8 cellular contexts compared by ENCODE assay signal in the genomic region with DNA sequence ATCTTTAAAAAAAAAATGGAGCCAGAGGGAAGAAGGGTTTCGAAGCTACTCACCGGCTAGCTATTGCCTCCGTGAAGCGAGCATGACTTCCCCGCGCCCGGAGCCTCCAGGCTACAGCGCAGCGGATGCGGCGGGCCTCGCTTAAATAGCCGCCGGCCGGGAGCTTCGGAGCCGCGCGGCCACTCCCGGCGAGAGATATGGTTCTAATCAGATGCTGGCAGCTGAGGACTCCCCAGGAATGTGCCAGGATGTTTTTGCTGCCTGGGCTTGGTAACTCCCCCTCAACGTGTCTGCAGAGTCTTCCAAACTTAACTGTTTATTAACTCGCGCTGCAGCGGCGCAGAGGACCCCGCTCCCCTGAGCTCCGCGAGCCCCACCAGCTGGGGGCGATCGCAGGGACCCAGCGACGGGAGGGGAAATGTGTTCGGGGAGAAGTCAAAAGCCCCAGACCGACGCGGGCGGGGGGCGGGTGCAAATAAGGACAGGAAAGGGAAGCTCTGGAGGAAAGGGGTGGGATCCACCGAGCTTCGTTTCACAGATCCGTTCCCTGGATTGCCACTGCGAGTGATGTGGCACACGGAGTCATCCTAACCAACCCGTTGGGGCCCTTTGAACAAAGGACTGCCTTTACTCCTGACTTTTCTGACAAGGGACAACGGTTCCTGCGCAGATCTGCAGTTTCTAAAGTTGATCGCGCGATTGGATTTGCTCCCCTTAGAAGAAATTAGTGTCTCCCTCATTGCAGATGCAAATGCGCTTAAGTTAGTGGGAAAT. TPM values are rescaled to one million over a fixed set of nuclear protein-coding genes. Genes with fewer than 3 reads are reported as not detected.
A peak's percentile ranks its signal among the peaks of the same experiment; 100 is the strongest.
DNase-seq lines count a peak whose midpoint lies in the region; ATAC-seq and TF ChIP-seq lines count a peak whose summit lies in the region.

A gene (minus strand): TSS at position 230 of the 774 bp plus-strand sequence. CDS start 30,660 bp downstream, outside the sequence.

- H3K36me3 ChIP-seq in GM23248 (ENCODE audit: low read depth) = peaks cover 21% of the 10 kb centered on the region; the same call in 1 of the 2 replicates
- no peaks in the 10 kb centered on the region for H3K36me3 ChIP-seq in PC-3 (ENCODE audit: low read depth, low read length)

- H3K4me3 ChIP-seq in GM23248 (peak within 1 kb of the TSS; percentile 98), PC-3 (ENCODE audit: low read length) (peak within 1 kb of the TSS; percentile 87), fibroblast of mammary gland (ENCODE audit: control insufficient read depth, low read depth, low read length) (peak within 1 kb of the TSS; percentile 95)

- DNase-seq in AG08396 (ENCODE audit: low spot score) (peak; percentile 83), GM23248 (peak; percentile 97), PC-3 (peak; percentile 94), activated gamma-delta T cell (lab: John Stamatoyannopoulos, UW) (peak; percentile 22), fibroblast of mammary gland (ENCODE audit: low read depth) (peak; percentile 96), myocyte (ENCODE audit: low read depth) (peak; percentile 99), NCI-H524 treated with DMSO at 0.1 percent for 48 hours (lab: John Stamatoyannopoulos, UW) (no peak)
- DNase-seq in stimulated activated naive CD4-positive, alpha-beta T cell (lab: John Stamatoyannopoulos, UW) = peak in 4 of 6 experiments; percentile 5 to 29 (median 20)

- POLR2A ChIA-PET in PC-3 (lab: Charles Lee; ENCODE audit: unreplicated experiment) = interaction anchor here (0.6 to 0.7 kb wide), 6 partner anchors 14 to 1260 kb away, joined by 3 to 4 read pairs (median 4); no protein-coding TSS in a partner anchor

- H3F3A ChIP-seq in GM23248 (ENCODE audit: insufficient read depth) = peaks cover 69% of the 10 kb centered on the region
- H3F3A ChIP-seq in PC-3 (ENCODE audit: low read length, unreplicated experiment) = peaks cover 4% of the 10 kb centered on the region

- intact Hi-C loops in PC-3 (cut with micrococcal nuclease) = loop anchor here (1.0 to 5.0 kb wide), 5 partner anchors 14 to 122 kb away; no protein-coding TSS in a partner anchor

- H3K9ac ChIP-seq in GM23248 (peak within 1 kb of the TSS; percentile 98), PC-3 (ENCODE audit: low read length) (peak within 1 kb of the TSS; percentile 64)

- H4K20me1 ChIP-seq in GM23248 (ENCODE audit: insufficient read depth) (peaks cover 6% of the 10 kb centered on the region; the same call in 1 of the 2 replicates), PC-3 (ENCODE audit: low read length) (no peaks in the 10 kb centered on the region)

- H3K27me3 ChIP-seq in GM23248 (replicated peaks; ENCODE audit: insufficient read depth) = no peaks in the 10 kb centered on the region
- no peaks in the 10 kb centered on the region for H3K27me3 ChIP-seq in PC-3 (ENCODE audit: low read length)

- peak; percentile 81 for TF ChIP-seq CTCF in PC-3 (conservative IDR thresholded peaks at IDR 0.05; ENCODE audit: low read depth, low read length)
- TF ChIP-seq CTCF in fibroblast of mammary gland (conservative IDR thresholded peaks at IDR 0.05; ENCODE audit: control insufficient read depth, insufficient read depth, low read depth, low read length) = peak; percentile 51

- H3K9me3 ChIP-seq in GM23248 (ENCODE audit: low read depth) (no peaks in the 10 kb centered on the region), PC-3 (ENCODE audit: low read length) (no peaks in the 10 kb centered on the region)

- in situ Hi-C loops in GM23248 (cut with MboI) = no loop called here

- H2AFZ ChIP-seq in GM23248 (peak within 1 kb of the TSS; percentile 79), PC-3 (ENCODE audit: low read length) (peak within 1 kb of the TSS; percentile 94)

- H3K9me2 ChIP-seq in GM23248 (ENCODE audit: insufficient read depth) (no peaks in the 10 kb centered on the region), PC-3 (replicated peaks; ENCODE audit: low read length) (no peaks in the 10 kb centered on the region)

- ATAC-seq in PC-3 = peak; percentile 81

- H3K4me1 ChIP-seq in GM23248 (ENCODE audit: insufficient read depth) (peaks cover 39% of the 10 kb centered on the region), PC-3 (ENCODE audit: insufficient read depth, low read length) (peaks cover 48% of the 10 kb centered on the region)

- no TSS peak for BruUV-seq in PC-3 (replicated peaks; lab: Mats Ljungman, UMichigan)

- WGBS in GM23248 (ENCODE audit: low coverage in 1 of 2, low lambda C conversion rate in 2 of 2, missing lambda C conversion rate in 2 of 2), 2 experiments = 0 to 1% methylated on average over 46 to 51 of the region's 51 CpGs

- H3K27ac ChIP-seq in GM23248 (peak within 1 kb of the TSS; percentile 94), PC-3 (ENCODE audit: low read length) (peak within 1 kb of the TSS; percentile 65)

- H3K79me2 ChIP-seq in GM23248 (ENCODE audit: insufficient read depth) = peaks cover 56% of the 10 kb centered on the region
- H3K79me2 ChIP-seq in PC-3 (ENCODE audit: low read length) = peaks cover 46% of the 10 kb centered on the region

- H3K4me2 ChIP-seq in GM23248 (ENCODE audit: unreplicated experiment) (peak within 1 kb of the TSS; percentile 88), PC-3 (ENCODE audit: low read length) (peak within 1 kb of the TSS; percentile 85)

- CTCF ChIA-PET in PC-3 (lab: Charles Lee) = interaction anchor here (0.5 to 2.3 kb wide), 16 partner anchors 14 to 988 kb away, joined by 3 to 32 read pairs (median 4); no protein-coding TSS in a partner anchor

RNA-seq across cellular contexts. Expression of the gene that starts here (rescaled TPM):
- total RNA-seq in GM23248 (2014; rRNA removed; shearing (Covaris generic)) = 211 and 266 TPM in 2 replicates
- polyA plus RNA-seq in GM23248 (2016; fragmentation: Nextera tagmentation; extraction: Ambion mirVana) = 525 and 533 TPM in 2 replicates
- 11.8 and 14.1 TPM in 2 replicates for total RNA-seq in PC-3 (2014; rRNA removed)
- 55.3 and 72.3 TPM in 2 replicates for total RNA-seq in myocyte
- 115 TPM for polyA plus RNA-seq in myocyte (2012)
